In genomic region chr13:37229931-37230330, GRCh38 we compare ENCODE assay signal across 34 cellular contexts.
"Had no signal": no experiment of that assay in that cellular context is flagged by ENCODE, and none has a peak within 500 bp of the region (broad histone marks: within the 10 kb centered on the region; RNA-seq: fewer than 3 reads in every experiment).

No MANE protein-coding gene starts in this region.

- ATAC-seq: activated CD8-positive, alpha-beta T cell treated with anti-CD3 and anti-CD28 coated beads for 36 hours; activated naive CD4-positive, alpha-beta T cell treated with anti-CD3 and anti-CD28 coated beads, Interleukin-2, amount 50 U/mL, for 72 hours; activated T-cell treated with anti-CD3 and anti-CD28 coated beads, Interleukin-2, amount 50 U/mL, for 4 hours; activated T-cell treated with anti-CD3 and anti-CD28 coated beads, Interleukin-2, amount 50 U/mL, for 72 hours; activated T-helper 17 cell treated with anti-CD3 and anti-CD28 coated beads, Interleukin-2, amount 50 U/mL, for 72 hours had no signal

- H3K27me3 Mint-ChIP-seq: activated B cell treated with CpG ODN at 0.5 μM for 24 hours; activated CD4-positive, alpha-beta memory T cell treated with anti-CD3 and anti-CD28 coated beads for 36 hours; activated CD4-positive, alpha-beta T cell treated with anti-CD3 and anti-CD28 coated beads, Interleukin-2, amount 10 ng/mL, durations not matched to agents 24 days and 14 days; activated CD8-positive, alpha-beta T cell treated with anti-CD3 and anti-CD28 coated beads for 36 hours; activated naive CD8-positive, alpha-beta T cell treated with anti-CD3 and anti-CD28 coated beads for 36 hours; activated T-helper 17 cell treated with anti-CD3 and anti-CD28 coated beads, Interleukin-2, amount 50 U/mL, for 72 hours had no signal

- DNase-seq: activated B cell treated with CpG ODN at 0.5 μM for 24 hours; activated CD4-positive, alpha-beta memory T cell treated with anti-CD3 and anti-CD28 coated beads for 36 hours; activated CD4-positive, alpha-beta T cell treated with anti-CD3 and anti-CD28 coated beads for 4 hours; activated CD4-positive, alpha-beta T cell treated with anti-CD3 and anti-CD28 coated beads, Interleukin-2, amount 10 ng/mL, durations not matched to agents 24 days and 14 days; activated CD4-positive, alpha-beta T cell treated with anti-CD3 and anti-CD28 coated beads, Interleukin-2, amount 50 U/mL, for 1 hour; activated CD4-positive, alpha-beta T cell treated with anti-CD3 and anti-CD28 coated beads, Interleukin-2, amount 50 U/mL, for 4 hours; activated CD4-positive, CD25-positive, alpha-beta regulatory T cell treated with anti-CD3 and anti-CD28 coated beads, Interleukin-2, amount 50 U/mL, for 72 hours; activated CD8-positive, alpha-beta memory T cell treated with anti-CD3 and anti-CD28 coated beads, Interleukin-2, amount 50 U/mL, for 4 hours; activated CD8-positive, alpha-beta T cell treated with anti-CD3 and anti-CD28 coated beads for 36 hours; activated effector memory CD4-positive, alpha-beta T cell treated with anti-CD3 and anti-CD28 coated beads, Interleukin-2, amount 50 U/mL, for 16 hours; activated gamma-delta T cell treated with Interleukin-2 at 50 U/mL for 16 hours; activated naive CD4-positive, alpha-beta T cell; activated naive CD4-positive, alpha-beta T cell treated with anti-CD3 and anti-CD28 coated beads for 36 hours; activated naive CD4-positive, alpha-beta T cell treated with anti-CD3 and anti-CD28 coated beads, Interleukin-2, amount 50 U/mL, for 16 hours; activated naive CD8-positive, alpha-beta T cell treated with anti-CD3 and anti-CD28 coated beads for 36 hours; activated T-cell treated with anti-CD3 and anti-CD28 coated beads for 4 hours; activated T-cell treated with anti-CD3 and anti-CD28 coated beads, Interleukin-2, amount 50 U/mL, for 1 hour; activated T-cell treated with anti-CD3 and anti-CD28 coated beads, Interleukin-2, amount 50 U/mL, for 4 hours; activated T-cell treated with anti-CD3 and anti-CD28 coated beads, Interleukin-2, amount 50 U/mL, for 72 hours; adrenal gland; amniotic stem cell; aorta; central memory CD4-positive, alpha-beta T cell; T-helper 1 cell; T-helper 2 cell; T-helper 9 cell had no signal

- H3K4me1 Mint-ChIP-seq: activated B cell treated with CpG ODN at 0.5 μM for 24 hours; activated CD4-positive, alpha-beta T cell treated with anti-CD3 and anti-CD28 coated beads, Interleukin-2, amount 10 ng/mL, durations not matched to agents 24 days and 14 days; activated naive CD8-positive, alpha-beta T cell treated with anti-CD3 and anti-CD28 coated beads for 36 hours; activated T-helper 17 cell treated with anti-CD3 and anti-CD28 coated beads, Interleukin-2, amount 50 U/mL, for 72 hours; brain had no signal

- H3K36me3 Mint-ChIP-seq: activated CD4-positive, alpha-beta memory T cell treated with anti-CD3 and anti-CD28 coated beads for 36 hours; activated naive CD8-positive, alpha-beta T cell treated with anti-CD3 and anti-CD28 coated beads for 36 hours; brain had no signal

- H3K4me3 Mint-ChIP-seq: activated B cell treated with CpG ODN at 0.5 μM for 24 hours; activated CD4-positive, alpha-beta memory T cell treated with anti-CD3 and anti-CD28 coated beads for 36 hours; activated CD4-positive, alpha-beta T cell treated with anti-CD3 and anti-CD28 coated beads, Interleukin-2, amount 10 ng/mL, durations not matched to agents 24 days and 14 days; activated CD8-positive, alpha-beta T cell treated with anti-CD3 and anti-CD28 coated beads for 36 hours; activated naive CD4-positive, alpha-beta T cell treated with anti-CD3 and anti-CD28 coated beads for 36 hours; activated naive CD8-positive, alpha-beta T cell treated with anti-CD3 and anti-CD28 coated beads for 36 hours; activated T-cell treated with anti-CD3 and anti-CD28 coated beads, Interleukin-2, amount 50 U/mL, for 4 hours; activated T-cell treated with anti-CD3 and anti-CD28 coated beads, Interleukin-2, amount 50 U/mL, for 72 hours; activated T-helper 1 cell treated with anti-CD3 and anti-CD28 coated beads, Interleukin-12 subunit alpha, Interleukin-12 subunit beta, Interleukin-2, Interleukin-4 antibody, amounts not matched to agents 30 ng/mL and 10 ng/mL and 1 ng/mL, durations not matched to agents 14 hours and 24 hours and 36 hours; activated T-helper 17 cell treated with anti-CD3 and anti-CD28 coated beads, Interleukin-2, amount 50 U/mL, for 72 hours; brain; T-helper 1 cell treated with Interleukin-12 subunit alpha and Interleukin-12 subunit beta and Interleukin-4 antibody, amounts not matched to agents 30 μg/mL and 1 μg/mL, for 36 hours; T-helper 2 cell treated with Interferon-gamma antibody and Interleukin-4, amounts not matched to agents 5 μg/mL and 100 μg/mL, for 36 hours had no signal

- H3K9me3 Mint-ChIP-seq: activated CD4-positive, alpha-beta T cell treated with anti-CD3 and anti-CD28 coated beads, Interleukin-2, amount 10 ng/mL, durations not matched to agents 24 days and 14 days had no signal

- H3K36me3 ChIP-seq: adrenal gland had no signal

- H3K27me3 ChIP-seq: adrenal gland had no signal

- FAIRE-seq: TTC549 had no signal

- H3K4me3 ChIP-seq: adrenal gland had no signal

- H3K27ac ChIP-seq: adrenal gland, VCaP had no signal

- H3K27ac Mint-ChIP-seq: activated B cell treated with CpG ODN at 0.5 μM for 24 hours; activated CD4-positive, alpha-beta memory T cell treated with anti-CD3 and anti-CD28 coated beads for 36 hours; activated CD4-positive, alpha-beta T cell treated with anti-CD3 and anti-CD28 coated beads, Interleukin-2, amount 10 ng/mL, durations not matched to agents 24 days and 14 days; activated CD8-positive, alpha-beta T cell treated with anti-CD3 and anti-CD28 coated beads for 36 hours; activated naive CD4-positive, alpha-beta T cell treated with anti-CD3 and anti-CD28 coated beads for 36 hours; activated naive CD4-positive, alpha-beta T cell treated with anti-CD3 and anti-CD28 coated beads, Interleukin-2, amount 50 U/mL, for 72 hours; activated naive CD8-positive, alpha-beta T cell treated with anti-CD3 and anti-CD28 coated beads for 36 hours; activated T-cell treated with anti-CD3 and anti-CD28 coated beads, Interleukin-2, amount 50 U/mL, for 72 hours; activated T-helper 1 cell treated with anti-CD3 and anti-CD28 coated beads, Interleukin-12 subunit alpha, Interleukin-12 subunit beta, Interleukin-2, Interleukin-4 antibody, amounts not matched to agents 30 ng/mL and 10 ng/mL and 1 ng/mL, durations not matched to agents 14 hours and 24 hours and 36 hours; activated T-helper 17 cell treated with anti-CD3 and anti-CD28 coated beads, Interleukin-2, amount 50 U/mL, for 72 hours; brain; T-helper 1 cell treated with Interleukin-12 subunit alpha and Interleukin-12 subunit beta and Interleukin-4 antibody, amounts not matched to agents 30 μg/mL and 1 μg/mL, for 36 hours; T-helper 2 cell treated with Interferon-gamma antibody and Interleukin-4, amounts not matched to agents 5 μg/mL and 100 μg/mL, for 36 hours had no signal

- H3K4me1 ChIP-seq: adrenal gland had no signal
